ENCODE assay signal across 1 cellular context in genomic region chr5:6484899-6485298, GRCh38.
TF ChIP-seq lines count a peak whose summit lies in the region.

No MANE protein-coding gene starts in this region.

TF ChIP-seq in HepG2, 621 proteins besides CTCF, POLR2A, EP300 and RAD21 (continued from another document):
- TF ChIP-seq MNT (IDR thresholded peaks at IDR 0.05) (peak; percentile 91), PPARG (CRISPR knock-in tag; conservative IDR thresholded peaks at IDR 0.05) (no peak), NR2F6 (IDR thresholded peaks at IDR 0.05) (no peak), NR2F6 (CRISPR knock-in tag; IDR thresholded peaks at IDR 0.05) (no peak), ZNF546 (CRISPR knock-in tag; conservative IDR thresholded peaks at IDR 0.05) (no peak)
